In the genomic region with DNA sequence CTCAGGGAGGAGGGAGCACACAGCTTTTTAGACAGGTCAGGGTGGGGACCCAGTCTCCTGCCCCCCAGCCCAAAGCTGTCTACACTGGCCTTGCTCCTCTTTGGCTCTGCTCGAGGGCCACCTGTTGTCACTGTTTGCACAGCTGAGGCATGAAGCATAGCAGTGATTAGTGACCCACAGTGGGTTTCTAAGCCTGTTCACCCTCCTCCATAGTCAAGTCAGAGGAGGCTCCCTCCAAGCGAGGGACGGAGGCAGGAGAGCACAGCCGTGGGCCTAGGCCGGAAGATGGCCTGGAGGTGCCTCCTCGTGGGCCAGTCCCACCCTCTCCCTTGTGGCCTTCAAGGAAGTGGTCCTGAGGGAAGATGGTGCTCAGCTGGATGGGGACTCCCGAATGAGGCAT, we compare ENCODE assay signal across 13 cellular contexts.
"Had no signal": no experiment of that assay in that cellular context is flagged by ENCODE, and none has a peak within 500 bp of the region (broad histone marks: within the 10 kb centered on the region; RNA-seq: fewer than 3 reads in every experiment).

No MANE protein-coding gene starts in this region.

- H3K36me3 ChIP-seq: ascending aorta, breast epithelium, heart right ventricle, stomach, upper lobe of left lung had no signal

- DNase-seq: activated CD4-positive, alpha-beta T cell treated with anti-CD3 and anti-CD28 coated beads, Interleukin-2, amount 50 U/mL, for 4 hours; activated CD4-positive, CD25-positive, alpha-beta regulatory T cell treated with anti-CD3 and anti-CD28 coated beads, Interleukin-2, amount 50 U/mL, for 72 hours; activated naive CD4-positive, alpha-beta T cell treated with anti-CD3 and anti-CD28 coated beads, Interleukin-2, amount 10 ng/mL, durations not matched to agents 7 days and 5 days; cerebellar nuclear complex; effector memory CD4-positive, alpha-beta T cell; heart right ventricle; midbrain; stimulated activated CD4-positive, alpha-beta T cell treated with anti-CD3 and anti-CD28 coated beads, Interleukin-1b, Interleukin-23, amount 100 ng/mL, for 48 hours; stomach; testis had no signal

- H3K27ac ChIP-seq: ascending aorta, breast epithelium, heart right ventricle, stomach, testis, upper lobe of left lung had no signal

- H3K27me3 ChIP-seq: ascending aorta, breast epithelium, testis, upper lobe of left lung had no signal

- H3K9me3 ChIP-seq: ascending aorta, breast epithelium, heart right ventricle, stomach, testis, upper lobe of left lung had no signal

- H3K4me1 ChIP-seq: ascending aorta, breast epithelium, stomach, testis, upper lobe of left lung had no signal

- H3K4me3 ChIP-seq: ascending aorta, breast epithelium, heart right ventricle, stomach, testis, upper lobe of left lung had no signal
